In genomic region chr6:56381852-56382251, GRCh38 we compare ENCODE assay signal across 15 cellular contexts.
DNase-seq lines count a peak whose midpoint lies in the region; ATAC-seq and TF ChIP-seq lines count a peak whose summit lies in the region.
"Had no signal": no experiment of that assay in that cellular context is flagged by ENCODE, and none has a peak within 500 bp of the region (broad histone marks: within the 10 kb centered on the region; RNA-seq: fewer than 3 reads in every experiment).

No MANE protein-coding gene starts in this region.

- TF ChIP-seq CTCF in Calu3 (IDR thresholded peaks at IDR 0.05; ENCODE audit: unreplicated experiment) (no peak), mesothelial cell of epicardium (IDR thresholded peaks at IDR 0.05; ENCODE audit: unreplicated experiment) (no peak), stomach (IDR thresholded peaks at IDR 0.05) (no peak)

- no peaks in the 10 kb centered on the region for H3K9me3 ChIP-seq in stomach

- H3K4me3 ChIP-seq in stomach = no peak overlapping the region

- no peaks in the 10 kb centered on the region for H3K36me3 Mint-ChIP-seq in Calu3 (ENCODE audit: insufficient read depth, unreplicated experiment)
- no peaks in the 10 kb centered on the region for H3K36me3 Mint-ChIP-seq in mesothelial cell of epicardium

- H3K27me3 Mint-ChIP-seq in Calu3 (ENCODE audit: unreplicated experiment) (no peaks in the 10 kb centered on the region), mesothelial cell of epicardium (ENCODE audit: low read depth) (no peaks in the 10 kb centered on the region)
- H3K27me3 Mint-ChIP-seq: B cell had no signal

- no TSS peak for BruUV-seq in Calu3 (replicated peaks; lab: Mats Ljungman, UMichigan)

- H3K4me1 Mint-ChIP-seq in Calu3 (ENCODE audit: low read depth, unreplicated experiment) = peaks cover 16% of the 10 kb centered on the region
- peaks cover 46% of the 10 kb centered on the region for H3K4me1 Mint-ChIP-seq in mesothelial cell of epicardium
- H3K4me1 Mint-ChIP-seq: B cell had no signal

- H3K27ac ChIP-seq in stomach = no peak overlapping the region

- ATAC-seq in GM18498 (IDR thresholded peaks at IDR 0.05; ENCODE audit: unreplicated experiment) (no peak), GM21515 (IDR thresholded peaks at IDR 0.05; ENCODE audit: unreplicated experiment) (no peak)
- ATAC-seq: activated CD8-positive, alpha-beta T cell treated with anti-CD3 and anti-CD28 coated beads for 36 hours had no signal

- no peaks in the 10 kb centered on the region for H3K36me3 ChIP-seq in stomach

- H3K4me3 Mint-ChIP-seq in Calu3 (ENCODE audit: low read depth, unreplicated experiment) = no peak overlapping the region
- H3K4me3 Mint-ChIP-seq in mesothelial cell of epicardium = no peak overlapping the region
- H3K4me3 Mint-ChIP-seq: activated CD8-positive, alpha-beta T cell treated with anti-CD3 and anti-CD28 coated beads for 36 hours; B cell; dendritic cell treated with granulocyte-macrophage colony-stimulating factor and Interleukin-4, amounts not matched to agents 40 ng/mL and 50 ng/mL, for 4 days had no signal

- H3K27ac Mint-ChIP-seq in Calu3 (ENCODE audit: unreplicated experiment) = peak overlapping the region; percentile 4
- peak overlapping the region; percentile 21 for H3K27ac Mint-ChIP-seq in mesothelial cell of epicardium
- H3K27ac Mint-ChIP-seq: activated CD8-positive, alpha-beta T cell treated with anti-CD3 and anti-CD28 coated beads for 36 hours; B cell; dendritic cell treated with granulocyte-macrophage colony-stimulating factor and Interleukin-4, amounts not matched to agents 40 ng/mL and 50 ng/mL, for 4 days had no signal

- H3K9me3 Mint-ChIP-seq in Calu3 (ENCODE audit: low read depth, unreplicated experiment) (no peaks in the 10 kb centered on the region), mesothelial cell of epicardium (peaks cover 12% of the 10 kb centered on the region)
- H3K9me3 Mint-ChIP-seq: activated CD8-positive, alpha-beta T cell treated with anti-CD3 and anti-CD28 coated beads for 36 hours; dendritic cell treated with granulocyte-macrophage colony-stimulating factor and Interleukin-4, amounts not matched to agents 40 ng/mL and 50 ng/mL, for 4 days had no signal

- TF ChIP-seq POLR2A in stomach (IDR thresholded peaks at IDR 0.05) = no peak

- WGBS in stomach, 5 donors = 48 to 61% (median 58%) methylated on average over 4 of the region's 4 CpGs

- intact Hi-C loops in Calu3 (cut with micrococcal nuclease; ENCODE audit: unreplicated experiment) = no loop called here
- intact Hi-C loops in stomach (cut with DNase I; ENCODE audit: low total_unique reads) = no loop called here

- CTCF ChIA-PET in Calu3 (lab: Charles Lee) = no interaction called here

- no peak for TF ChIP-seq EP300 in stomach (IDR thresholded peaks at IDR 0.05)

- no peak for DNase-seq in Calu3
- DNase-seq in LHCN-M2 (ENCODE audit: low read depth) = peak; percentile 19
- peak; percentile 35 for DNase-seq in SW480 (ENCODE audit: low spot score)
- DNase-seq in mesothelial cell of epicardium (ENCODE audit: low spot score in 2 of 2, unreplicated experiment in 2 of 2) = no peak
- no peak for DNase-seq in NCI-H2196 (lab: John Stamatoyannopoulos, UW; ENCODE audit: unreplicated experiment)
- no peak for DNase-seq in stomach
- DNase-seq: activated CD8-positive, alpha-beta T cell treated with anti-CD3 and anti-CD28 coated beads for 36 hours; anterior cingulate cortex; NCI-H1105; NCI-H524 treated with DMSO at 0.1 percent for 48 hours; Right ventricle myocardium superior had no signal

- H3K27me3 ChIP-seq in stomach = no peaks in the 10 kb centered on the region

- H3K4me1 ChIP-seq in stomach = peaks cover 0 to 5% (median 2%) of the 10 kb centered on the region in 4 donors

Comparison
In these comparisons a context has a peak if more than half of its experiments do, and no peak if none do; other contexts are left out.
1. DNase-seq: peak in LHCN-M2 (single experiment) and SW480 (single experiment); none in Calu3 (single experiment), mesothelial cell of epicardium (0 of 2), NCI-H2196 (single experiment) and stomach (single experiment).